ENCODE assay signal across 26 cellular contexts in the genomic region with DNA sequence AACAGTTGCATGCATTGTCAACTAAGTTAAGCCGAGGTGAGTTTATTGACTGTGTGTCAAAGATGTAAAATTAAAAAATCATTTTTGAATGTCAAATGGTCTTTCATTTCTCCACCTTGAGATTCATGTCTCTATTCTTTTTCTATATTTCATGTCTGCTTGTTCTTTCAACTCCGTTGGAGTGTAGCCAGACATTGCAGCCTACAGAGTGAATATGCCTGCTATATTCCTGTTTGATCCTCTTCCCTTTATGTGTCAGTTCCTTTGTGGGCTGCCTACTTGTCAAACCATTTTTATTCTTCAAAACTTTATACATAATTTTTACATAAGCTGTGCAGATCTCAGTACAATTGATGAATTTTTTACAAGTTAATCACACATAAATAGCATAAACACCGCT.
"Had no signal": no experiment of that assay in that cellular context is flagged by ENCODE, and none has a peak within 500 bp of the region (broad histone marks: within the 10 kb centered on the region; RNA-seq: fewer than 3 reads in every experiment).

No MANE protein-coding gene starts in this region.

- H3K36me3 ChIP-seq: Peyer's patch had no signal

- H3K9me3 ChIP-seq: Peyer's patch had no signal

- H3K27me3 ChIP-seq: Peyer's patch had no signal

- H3K27ac ChIP-seq: Peyer's patch, RWPE1 had no signal

- H3K4me1 ChIP-seq: Peyer's patch had no signal

- ATAC-seq: activated CD8-positive, alpha-beta memory T cell treated with anti-CD3 and anti-CD28 coated beads, Interleukin-2, amount 10 ng/mL, durations not matched to agents 7 days and 5 days; activated naive CD4-positive, alpha-beta T cell treated with anti-CD3 and anti-CD28 coated beads, Interleukin-2, amount 50 U/mL, for 72 hours; activated naive CD8-positive, alpha-beta T cell treated with anti-CD3 and anti-CD28 coated beads, Interleukin-2, amount 50 U/mL, for 24 hours; T-cell had no signal

- DNase-seq: activated B cell treated with CpG ODN at 0.5 μM for 24 hours; activated CD4-positive, alpha-beta T cell treated with anti-CD3 and anti-CD28 coated beads for 1 hour; activated CD4-positive, alpha-beta T cell treated with anti-CD3 and anti-CD28 coated beads, Interleukin-2, amount 10 ng/mL, durations not matched to agents 24 days and 14 days; activated CD4-positive, alpha-beta T cell treated with anti-CD3 and anti-CD28 coated beads, Interleukin-2, amount 50 U/mL, for 48 hours; activated CD8-positive, alpha-beta memory T cell treated with anti-CD3 and anti-CD28 coated beads, Interleukin-2, amount 10 ng/mL, durations not matched to agents 7 days and 5 days; activated effector memory CD4-positive, alpha-beta T cell treated with anti-CD3 and anti-CD28 coated beads, Interleukin-2, amount 50 U/mL, for 16 hours; activated naive CD4-positive, alpha-beta T cell treated with Interleukin-2 at 50 U/mL for 16 hours; activated naive CD8-positive, alpha-beta T cell treated with anti-CD3 and anti-CD28 coated beads, Interleukin-2, amount 50 U/mL, for 24 hours; activated T-cell treated with anti-CD3 and anti-CD28 coated beads, Interleukin-2, amount 50 U/mL, for 24 hours; amygdala; IMR-90; Kasumi-1; KBM-7; NCI-H1694; NCI-H2029 treated with DMSO at 0.1 percent for 48 hours; NCI-H2171; NCI-H2227 treated with DMSO at 0.1 percent for 48 hours; NCI-H524; NCI-H82; Peyer's patch; Right ventricle myocardium superior; T-cell; T-helper 2 cell; T1000 had no signal

- H3K4me3 ChIP-seq: Peyer's patch had no signal
